9 cellular contexts compared by ENCODE assay signal in the genomic region with DNA sequence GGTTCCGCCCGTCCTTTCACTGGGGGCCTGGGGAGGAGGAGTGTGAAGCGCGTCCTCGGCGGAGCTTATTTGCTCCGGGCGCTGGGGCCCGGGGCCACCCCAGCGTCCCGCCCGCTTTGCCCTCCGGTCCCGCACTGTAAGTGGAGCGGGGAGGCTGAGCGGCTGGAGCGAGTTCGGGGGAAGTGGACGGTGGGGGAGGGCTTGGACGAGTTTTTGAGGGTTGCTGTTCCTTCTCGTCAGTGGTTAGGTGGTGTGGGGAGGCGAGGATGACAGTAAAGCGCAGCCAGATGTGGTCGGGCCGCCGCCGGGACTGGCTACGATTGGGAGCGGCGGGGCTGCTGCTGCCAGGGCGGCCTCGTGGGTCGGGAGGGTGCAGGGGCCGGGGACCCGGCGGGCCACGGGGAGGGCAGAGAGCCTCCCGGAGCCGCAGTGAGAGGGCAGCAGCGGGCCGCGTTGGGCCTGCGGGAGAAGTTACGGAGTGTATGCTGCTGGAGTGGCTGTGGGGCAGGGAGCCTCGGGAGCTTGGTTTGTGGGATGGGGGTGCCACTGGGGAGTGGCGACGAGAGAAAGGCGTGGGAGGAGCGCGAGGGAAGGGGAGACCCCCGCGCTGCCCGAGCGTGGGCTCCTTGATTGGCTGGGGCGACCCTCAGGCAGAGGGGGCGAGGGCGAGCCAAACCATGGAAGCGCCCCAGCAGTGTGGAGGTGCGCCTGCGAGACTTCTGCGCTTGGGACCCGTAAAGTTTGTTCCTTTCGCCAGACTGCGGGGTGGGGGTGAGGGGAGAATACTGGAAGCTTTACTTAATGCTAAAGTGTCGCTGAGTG. TPM values are rescaled to one million over a fixed set of nuclear protein-coding genes. Genes with fewer than 3 reads are reported as not detected.
A peak's percentile ranks its signal among the peaks of the same experiment; 100 is the strongest.
DNase-seq lines count a peak whose midpoint lies in the region; ATAC-seq and TF ChIP-seq lines count a peak whose summit lies in the region.
"Had no signal": no experiment of that assay in that cellular context is flagged by ENCODE, and none has a peak within 500 bp of the region (broad histone marks: within the 10 kb centered on the region; RNA-seq: fewer than 3 reads in every experiment).

No MANE protein-coding gene starts in this region.

- no peak for ATAC-seq in T-cell (replicated peaks in 1 of 4)
- ATAC-seq in GM18867 (IDR thresholded peaks at IDR 0.05; ENCODE audit: unreplicated experiment) = no peak
- ATAC-seq: K562 had no signal

- H3K9me3 ChIP-seq in MM.1S (replicated peaks; ENCODE audit: insufficient read depth, low read length) (no peaks in the 10 kb centered on the region), right atrium auricular region (no peaks in the 10 kb centered on the region)

- no peaks in the 10 kb centered on the region for H3K36me3 ChIP-seq in MM.1S (replicated peaks; ENCODE audit: insufficient read depth, low read length)
- H3K36me3 ChIP-seq in right atrium auricular region = no peaks in the 10 kb centered on the region

- DNase-seq in DMS53 (lab: John Stamatoyannopoulos, UW) (peak; percentile 88), MM.1S (peak; percentile 41), right atrium auricular region (ENCODE audit: low spot score) (peak; percentile 66), retina (peak; percentile 91), T-cell (no peak), HPDE6-E6E7 (ENCODE audit: extremely low spot score) (no peak)

- POLR2A ChIA-PET in T-cell (lab: Charles Lee) = no interaction called here

- H3K4me2 ChIP-seq in MM.1S (ENCODE audit: low read depth, low read length) = peak overlapping the region; percentile 78

- H3K79me2 ChIP-seq in MM.1S (ENCODE audit: low read length) = no peaks in the 10 kb centered on the region

- H3K36me3 Mint-ChIP-seq in T-cell = no peaks in the 10 kb centered on the region

- H3K4me1 Mint-ChIP-seq in T-cell = peaks cover 4 to 5% (median 4%) of the 10 kb centered on the region in 3 donors

- H3K27ac ChIP-seq in MM.1S (ENCODE audit: low read length) (no peak overlapping the region), adipose tissue (ENCODE audit: low read depth, low read length) (peak overlapping the region; percentile 16), right atrium auricular region (peak overlapping the region; percentile 97 to 98)

- H3K9ac ChIP-seq in MM.1S (ENCODE audit: low read length) = no peak overlapping the region

- H3K4me1 ChIP-seq in MM.1S (ENCODE audit: low read length) = no peaks in the 10 kb centered on the region
- H3K4me1 ChIP-seq in right atrium auricular region = peaks cover 0 to 42% of the 10 kb centered on the region in 2 donors

- peaks cover 35 to 40% of the 10 kb centered on the region in 2 donors for H3K27me3 Mint-ChIP-seq in T-cell

- H3K27ac Mint-ChIP-seq in T-cell = no peak overlapping the region

- H3F3A ChIP-seq in MM.1S (ENCODE audit: insufficient read depth, low read length) = no peaks in the 10 kb centered on the region

- H4K20me1 ChIP-seq in MM.1S (ENCODE audit: insufficient read depth, low read length) = no peaks in the 10 kb centered on the region

- peak overlapping the region; percentile 46 for H2AFZ ChIP-seq in MM.1S (ENCODE audit: low read length)

- no peaks in the 10 kb centered on the region for H3K9me2 ChIP-seq in MM.1S (replicated peaks; ENCODE audit: insufficient read depth, low read length)

- CTCF ChIA-PET in T-cell (lab: Charles Lee) = no interaction called here

- H3K9me3 Mint-ChIP-seq in T-cell = peaks cover 0 to 2% (median 0%) of the 10 kb centered on the region in 3 donors

- TF ChIP-seq CTCF in MM.1S (IDR thresholded peaks at IDR 0.05; ENCODE audit: low read length) = peak; percentile 34
- TF ChIP-seq CTCF in right atrium auricular region (IDR thresholded peaks at IDR 0.05) = peak; percentile 37 to 77

- 0 out of 2 replicates have a peak, but pooled peaks cover 10% of the 10 kb centered on the region for H3K27me3 ChIP-seq in MM.1S (replicated peaks; ENCODE audit: insufficient read depth, low read length)
- no peaks in the 10 kb centered on the region for H3K27me3 ChIP-seq in right atrium auricular region

- 0 to 1% (median 1%) methylated on average over 57 to 65 of the region's 65 CpGs for WGBS in adipose tissue, 3 donors

- H3K4me3 ChIP-seq in MM.1S (ENCODE audit: low read length) (peak overlapping the region; percentile 64), right atrium auricular region (peak overlapping the region; percentile 90 to 93)
- H3K4me3 ChIP-seq: K562 had no signal

- H3K4me3 Mint-ChIP-seq in T-cell = no peak overlapping the region

RNA-seq across cellular contexts. Expression of gene ADGRL2, which starts 2.1 kb away (rescaled TPM):
- polyA plus RNA-seq in adipose tissue = 10 to 100 TPM; 11.9 to 28.8 (median 18.4) TPM
- 100 to 1,000 TPM in 1 of 2 donors, 10 to 100 TPM in 1; 83.1 to 121 TPM for total RNA-seq in right atrium auricular region
- under 1 TPM in 3 of 5 donors, not detected in 2; 0.20 to 0.70 (median 0.55) TPM for total RNA-seq in T-cell

Comparison
In these comparisons a context has a peak if more than half of its experiments do, and no peak if none do; other contexts are left out.
1. DNase-seq: peak in DMS53 (single experiment), MM.1S (single experiment), right atrium auricular region (single experiment) and retina (single experiment); none in T-cell (0 of 34) and HPDE6-E6E7 (single experiment).
2. RNA of gene ADGRL2, which starts 2.1 kb away (total RNA-seq): 83.1 to 121 TPM in right atrium auricular region; 0.20 to 0.70 TPM in T-cell; every median in the first group is over 10 times any median in the second.